In genomic region chr22:37518509-37519267, GRCh38 we compare ENCODE assay signal across 7 cellular contexts. TPM values are rescaled to one million over a fixed set of nuclear protein-coding genes. Genes with fewer than 3 reads are reported as not detected.
DNase-seq lines count a peak whose midpoint lies in the region; ATAC-seq, FAIRE-seq and TF ChIP-seq lines count a peak whose summit lies in the region.

No MANE protein-coding gene starts in this region.

- intact Hi-C loops in IMR-90 (cut with micrococcal nuclease): loop anchor here (1.0 kb wide), 2 partner anchors 31 to 46 kb away; no protein-coding TSS in a partner anchor

- H3K4me1 ChIP-seq in IMR-90 (ENCODE audit: control insufficient read depth, insufficient read depth, low read length) (peaks cover 9% of the 10 kb centered on the region), astrocyte (ENCODE audit: insufficient read depth, low read length) (peaks cover 19% of the 10 kb centered on the region), keratinocyte (ENCODE audit: control insufficient read depth, extremely low read depth, insufficient read depth, low read length) (peaks cover 25% of the 10 kb centered on the region)

- H3K23ac ChIP-seq in IMR-90 (ENCODE audit: low read depth, low read length): peak overlapping the region; percentile 58

- peak overlapping the region; percentile 67 for H4K5ac ChIP-seq in IMR-90 (ENCODE audit: low read depth, low read length)

- peaks cover 9% of the 10 kb centered on the region for H3K36me3 Mint-ChIP-seq in astrocyte (ENCODE audit: low read depth, unreplicated experiment)

- peak overlapping the region; percentile 86 for H2AK9ac ChIP-seq in IMR-90 (replicated peaks; ENCODE audit: low read depth, low read length, poor library complexity)

- H3K18ac ChIP-seq in IMR-90 (ENCODE audit: low read depth, low read length): peak overlapping the region; percentile 42; the same call in 1 of the 2 replicates

- peaks cover 2% of the 10 kb centered on the region; the same call in 1 of the 2 replicates for H3K9me1 ChIP-seq in IMR-90 (ENCODE audit: insufficient read depth, low read length)
- peaks cover 2% of the 10 kb centered on the region for H3K9me1 ChIP-seq in keratinocyte (ENCODE audit: control insufficient read depth, extremely low read depth, insufficient read depth, low read length)

- no peak overlapping the region for H3K56ac ChIP-seq in IMR-90 (ENCODE audit: extremely low read depth, insufficient read depth, low read length)

- H3K27ac ChIP-seq in IMR-90 (ENCODE audit: insufficient read depth, low read length): peak overlapping the region; percentile 12; the same call in 1 of the 2 replicates
- no peak overlapping the region for H3K27ac ChIP-seq in astrocyte (ENCODE audit: low read depth, low read length)
- H3K27ac ChIP-seq in keratinocyte (ENCODE audit: control insufficient read depth, insufficient read depth, low read length): peak overlapping the region; percentile 96

- peaks cover 9% of the 10 kb centered on the region; the same call in 1 of the 2 replicates for H3K36me3 ChIP-seq in IMR-90 (ENCODE audit: control insufficient read depth, insufficient read depth, low read length)
- peaks cover 3% of the 10 kb centered on the region for H3K36me3 ChIP-seq in astrocyte (ENCODE audit: insufficient read depth, low read length)
- peaks cover 15 to 30% of the 10 kb centered on the region in 2 experiments for H3K36me3 ChIP-seq in keratinocyte (ENCODE audit: control insufficient read depth in 2 of 2, extremely low read depth in 1 of 2, insufficient read depth in 2 of 2, low read length in 2 of 2)

- TF ChIP-seq CTCF in IMR-90 (conservative IDR thresholded peaks at IDR 0.05; ENCODE audit: low read depth, low read length) (no peak), astrocyte (IDR thresholded peaks at IDR 0.05; ENCODE audit: insufficient read depth, low read depth, low read length) (no peak), keratinocyte (optimal IDR thresholded peaks at IDR 0.05 in 1 of 3, IDR thresholded peaks at IDR 0.05 in 1 of 3, conservative IDR thresholded peaks at IDR 0.05 in 1 of 3; ENCODE audit: extremely low read depth in 1 of 3, insufficient read depth in 2 of 3, low read length in 3 of 3) (no peak)

- H3K27me3 ChIP-seq in IMR-90 (ENCODE audit: control insufficient read depth, insufficient read depth, low read length): no peaks in the 10 kb centered on the region
- H3K27me3 ChIP-seq in astrocyte (ENCODE audit: insufficient read depth, low read length): no peaks in the 10 kb centered on the region
- H3K27me3 ChIP-seq in keratinocyte (ENCODE audit: control insufficient read depth, extremely low read depth, insufficient read depth, low read length): no peaks in the 10 kb centered on the region

- peaks cover 6 to 15% of the 10 kb centered on the region in 2 experiments for H3K79me1 ChIP-seq in IMR-90 (ENCODE audit: low read depth in 1 of 2, low read length in 2 of 2)

- FAIRE-seq in astrocyte (lab: Jason Lieb, UNC) (no peak), keratinocyte (lab: Jason Lieb, UNC) (no peak)

- TF ChIP-seq POLR2A in IMR-90 (IDR thresholded peaks at IDR 0.05; ENCODE audit: low read depth, low read length): no peak

- H3K9me3 ChIP-seq in IMR-90 (ENCODE audit: control insufficient read depth, insufficient read depth, low read length) (no peaks in the 10 kb centered on the region), astrocyte (ENCODE audit: insufficient read depth, low read depth, low read length) (no peaks in the 10 kb centered on the region), keratinocyte (ENCODE audit: control insufficient read depth, low read depth, low read length) (no peaks in the 10 kb centered on the region)

- POLR2A ChIA-PET in IMR-90 (lab: Charles Lee; ENCODE audit: unreplicated experiment): no interaction called here

- H4K91ac ChIP-seq in IMR-90 (ENCODE audit: insufficient read depth, low read depth, low read length): peak overlapping the region; percentile 62

- CTCF ChIA-PET in IMR-90 (lab: Yijun Ruan, JAX): no interaction called here

- H4K8ac ChIP-seq in IMR-90 (ENCODE audit: low read depth in 2 of 2, low read length in 2 of 2): peak overlapping the region; percentile 72 to 83; a peak in 3 of 4 replicates

- H3K4me3 Mint-ChIP-seq in astrocyte (ENCODE audit: unreplicated experiment): peak overlapping the region; percentile 90
- H3K4me3 Mint-ChIP-seq in stimulated activated naive CD8-positive, alpha-beta T cell treated with anti-CD3 and anti-CD28 coated beads, Interleukin-15, amount 100 ng/mL, for 72 hours: peak overlapping the region; percentile 64 to 80

- peak overlapping the region; percentile 32 for H2BK120ac ChIP-seq in IMR-90 (ENCODE audit: low read depth, low read length)

- peak overlapping the region; percentile 58 for H3K4ac ChIP-seq in IMR-90 (ENCODE audit: low read depth, low read length)

- in situ Hi-C loops in IMR-90 (cut with MboI; ENCODE audit: low sequenced_read_pairs): no loop called here

- TF ChIP-seq RAD21 in IMR-90 (IDR thresholded peaks at IDR 0.05; ENCODE audit: low read length): no peak

- peak overlapping the region; percentile 57 for H3K9ac ChIP-seq in IMR-90 (ENCODE audit: low read depth, low read length)
- peak overlapping the region; percentile 80 for H3K9ac ChIP-seq in astrocyte (ENCODE audit: low read length)
- peak overlapping the region; percentile 97 for H3K9ac ChIP-seq in keratinocyte (ENCODE audit: control insufficient read depth, extremely low read depth, insufficient read depth, low read length)

- H3K27ac Mint-ChIP-seq in astrocyte (ENCODE audit: unreplicated experiment): peak overlapping the region; percentile 3
- H3K27ac Mint-ChIP-seq in stimulated activated naive CD8-positive, alpha-beta T cell treated with anti-CD3 and anti-CD28 coated beads, Interleukin-15, amount 100 ng/mL, for 72 hours: no peak overlapping the region

- DNase-seq in IMR-90 (no peak), astrocyte (ENCODE audit: low read depth) (no peak), keratinocyte (ENCODE audit: low read depth, low spot score) (no peak), NCI-H2171 treated with DMSO at 0.1 percent for 48 hours (lab: John Stamatoyannopoulos, UW) (no peak), SKM-1 (lab: John Stamatoyannopoulos, UW; ENCODE audit: unreplicated experiment) (no peak)
- peak in 1 of 2 donors; percentile 20 for DNase-seq in stimulated activated naive CD8-positive, alpha-beta T cell treated with anti-CD3 and anti-CD28 coated beads, Interleukin-15, amount 100 ng/mL, for 72 hours

- peak; percentile 58 for ATAC-seq in IMR-90 (ENCODE audit: low read depth)
- peak; percentile 41 for ATAC-seq in stimulated activated naive CD8-positive, alpha-beta T cell treated with anti-CD3 and anti-CD28 coated beads, Interleukin-15, amount 100 ng/mL, for 72 hours
- ATAC-seq in HG03571 (IDR thresholded peaks at IDR 0.05; ENCODE audit: unreplicated experiment): no peak

- H3K4me2 ChIP-seq in IMR-90 (ENCODE audit: low read depth, low read length) (peak overlapping the region; percentile 86), astrocyte (ENCODE audit: low read length) (peak overlapping the region; percentile 89), keratinocyte (ENCODE audit: control insufficient read depth, extremely low read depth, insufficient read depth, low read depth, low read length) (peak overlapping the region; percentile 91)

- no TSS peak for BruUV-seq in IMR-90 (replicated peaks; lab: Mats Ljungman, UMichigan)

- WGBS in IMR-90 (ENCODE audit: extremely low coverage in 2 of 2, insufficient read length in 1 of 2), 2 experiments: 20% methylated on average over 34 of the region's 63 CpGs; no CpG with 5 or more reads in 1 of the 2 experiments

- peaks cover 18% of the 10 kb centered on the region for H3K4me1 Mint-ChIP-seq in astrocyte (ENCODE audit: low read depth, unreplicated experiment)
- peaks cover 8% of the 10 kb centered on the region for H3K4me1 Mint-ChIP-seq in stimulated activated naive CD8-positive, alpha-beta T cell treated with anti-CD3 and anti-CD28 coated beads, Interleukin-15, amount 100 ng/mL, for 72 hours

- peak overlapping the region; percentile 90 for H2AFZ ChIP-seq in IMR-90 (replicated peaks; ENCODE audit: low read length, poor library complexity)
- H2AFZ ChIP-seq in astrocyte (ENCODE audit: low read depth, low read length): peak overlapping the region; percentile 87
- H2AFZ ChIP-seq in keratinocyte (ENCODE audit: control insufficient read depth, low read length): no peak overlapping the region

- H3K14ac ChIP-seq in IMR-90 (replicated peaks; ENCODE audit: low read depth, low read length): peak overlapping the region; percentile 85

- H3K79me2 ChIP-seq in astrocyte (ENCODE audit: insufficient read depth, low read length) (peaks cover 46% of the 10 kb centered on the region), keratinocyte (ENCODE audit: control insufficient read depth, insufficient read depth, low read length) (peaks cover 50% of the 10 kb centered on the region)

- H2BK5ac ChIP-seq in IMR-90 (ENCODE audit: low read depth, low read length, poor library complexity, severe bottlenecking): peak overlapping the region; percentile 55

- H3K4me3 ChIP-seq in IMR-90 (ENCODE audit: insufficient read depth, low read depth, low read length) (peak overlapping the region; percentile 86), astrocyte (ENCODE audit: insufficient read depth, low read depth, low read length) (peak overlapping the region; percentile 68), keratinocyte (ENCODE audit: control insufficient read depth in 2 of 3, extremely low read depth in 1 of 3, insufficient read depth in 2 of 3, low read depth in 1 of 3, low read length in 3 of 3) (peak overlapping the region; percentile 94 to 100 (median 98))

- H2AK5ac ChIP-seq in IMR-90 (ENCODE audit: low read depth, low read length): peak overlapping the region; percentile 59

- dilution Hi-C loops in IMR-90 (cut with HindIII; ENCODE audit: low sequenced_read_pairs, unreplicated experiment) (no loop called here), keratinocyte (cut with MboI; ENCODE audit: extremely low pct_ligation_motif_present, low sequenced_read_pairs) (no loop called here)

- no peaks in the 10 kb centered on the region for H4K20me1 ChIP-seq in IMR-90 (ENCODE audit: insufficient read depth, low read length)
- H4K20me1 ChIP-seq in astrocyte (ENCODE audit: insufficient read depth, low read length): peaks cover 17% of the 10 kb centered on the region
- H4K20me1 ChIP-seq in keratinocyte (ENCODE audit: control insufficient read depth, extremely low read depth, insufficient read depth, low read length): no peaks in the 10 kb centered on the region

- H3K9me3 Mint-ChIP-seq in astrocyte (ENCODE audit: unreplicated experiment): peaks cover 3% of the 10 kb centered on the region
- no peaks in the 10 kb centered on the region for H3K9me3 Mint-ChIP-seq in stimulated activated naive CD8-positive, alpha-beta T cell treated with anti-CD3 and anti-CD28 coated beads, Interleukin-15, amount 100 ng/mL, for 72 hours

- H2BK15ac ChIP-seq in IMR-90 (ENCODE audit: low read depth, low read length): peak overlapping the region; percentile 14; the same call in 1 of the 3 replicates

- H3K27me3 Mint-ChIP-seq in astrocyte (ENCODE audit: low read depth, unreplicated experiment): peaks cover 3% of the 10 kb centered on the region
- peaks cover 43% of the 10 kb centered on the region for H3K27me3 Mint-ChIP-seq in stimulated activated naive CD8-positive, alpha-beta T cell treated with anti-CD3 and anti-CD28 coated beads, Interleukin-15, amount 100 ng/mL, for 72 hours

- no peak overlapping the region for H2BK20ac ChIP-seq in IMR-90 (ENCODE audit: low read depth, low read length)

RNA-seq across cellular contexts. Expression of gene CARD10, which starts 0.5 kb away (rescaled TPM):
- total RNA-seq in IMR-90 (2012; rRNA removed): 6.1 TPM in 2 replicates
- 18.4 and 19.8 TPM in 2 replicates for polyA plus RNA-seq in IMR-90 (2012; rRNA removed)
- polyA plus RNA-seq in IMR-90 (2012; cell fraction: cytosol; rRNA removed): 9.8 and 18.6 TPM in 2 replicates
- polyA plus RNA-seq in IMR-90 (2012; cell fraction: nucleus; rRNA removed; ENCODE audit: low replicate concordance): 23.8 and 66.7 TPM in 2 replicates
- total RNA-seq in astrocyte: 19.7 and 22.6 TPM in 2 replicates
- polyA plus RNA-seq in keratinocyte: 32.2 to 50.8 TPM (median 40.1 TPM) in 3 replicates
- 13.2 TPM for polyA plus RNA-seq in keratinocyte (2011; ENCODE audit: low read depth)
- polyA plus RNA-seq in keratinocyte (2011; cell fraction: cytosol; rRNA removed): 26.8 and 49.6 TPM in 2 replicates
- polyA plus RNA-seq in keratinocyte (2011; cell fraction: nucleus; rRNA removed): 58.9 and 89.7 TPM in 2 replicates
- polyA plus RNA-seq in keratinocyte (2012; ENCODE audit: low replicate concordance): 22.8 and 71.2 TPM in 2 replicates
- 59.5 to 125 TPM (median 69.7 TPM) in 3 replicates for polyA minus RNA-seq in keratinocyte
- polyA minus RNA-seq in keratinocyte (2011; cell fraction: cytosol; rRNA and poly(A)+ RNA removed): 127 TPM
- 55.1 and 62.4 TPM in 2 replicates for polyA minus RNA-seq in keratinocyte (2011; cell fraction: nucleus; rRNA and poly(A)+ RNA removed)

RNA-seq across cellular contexts. Expression of gene MFNG, which starts 32.5 kb away (rescaled TPM):
- total RNA-seq in IMR-90 (2012; rRNA removed) (not detected in 2 replicates), astrocyte (0.87 and 1.4 TPM in 2 replicates)
- polyA plus RNA-seq in IMR-90 (2012; rRNA removed) (0.15 and 0.24 TPM in 2 replicates), keratinocyte (4.1 to 5.9 TPM (median 5.8 TPM) in 3 replicates)
- polyA plus RNA-seq in IMR-90 (2012; cell fraction: cytosol; rRNA removed): 0.08 and 0.34 TPM in 2 replicates
- 0.91 and 1.7 TPM in 2 replicates for polyA plus RNA-seq in IMR-90 (2012; cell fraction: nucleus; rRNA removed; ENCODE audit: low replicate concordance)
- 2.5 TPM for polyA plus RNA-seq in keratinocyte (2011; ENCODE audit: low read depth)
- 1.1 and 2.0 TPM in 2 replicates for polyA plus RNA-seq in keratinocyte (2011; cell fraction: cytosol; rRNA removed)
- polyA plus RNA-seq in keratinocyte (2011; cell fraction: nucleus; rRNA removed): 31.3 and 35.6 TPM in 2 replicates
- 3.8 and 3.9 TPM in 2 replicates for polyA plus RNA-seq in keratinocyte (2012; ENCODE audit: low replicate concordance)
- polyA minus RNA-seq in keratinocyte: 4.7 to 7.7 TPM (median 4.8 TPM) in 3 replicates
- 1.5 TPM for polyA minus RNA-seq in keratinocyte (2011; cell fraction: cytosol; rRNA and poly(A)+ RNA removed)
- polyA minus RNA-seq in keratinocyte (2011; cell fraction: nucleus; rRNA and poly(A)+ RNA removed): 8.4 and 12.4 TPM in 2 replicates

RNA-seq across cellular contexts. Expression of gene CDC42EP1, which starts 41.6 kb away (rescaled TPM):
- total RNA-seq in IMR-90 (2012; rRNA removed) (4.7 and 6.1 TPM in 2 replicates), astrocyte (106 and 109 TPM in 2 replicates)
- polyA plus RNA-seq in IMR-90 (2012; rRNA removed) (47.3 and 59.2 TPM in 2 replicates), keratinocyte (10.5 to 18.4 TPM (median 13.5 TPM) in 3 replicates)
- 34.5 and 61.4 TPM in 2 replicates for polyA plus RNA-seq in IMR-90 (2012; cell fraction: cytosol; rRNA removed)
- 18.1 and 44.7 TPM in 2 replicates for polyA plus RNA-seq in IMR-90 (2012; cell fraction: nucleus; rRNA removed; ENCODE audit: low replicate concordance)
- polyA plus RNA-seq in keratinocyte (2011; ENCODE audit: low read depth): 6.4 TPM
- polyA plus RNA-seq in keratinocyte (2011; cell fraction: cytosol; rRNA removed): 11.7 and 31.5 TPM in 2 replicates
- polyA plus RNA-seq in keratinocyte (2011; cell fraction: nucleus; rRNA removed): 16.0 and 26.2 TPM in 2 replicates
- polyA plus RNA-seq in keratinocyte (2012; ENCODE audit: low replicate concordance): 41.6 and 60.2 TPM in 2 replicates
- polyA minus RNA-seq in keratinocyte: 7.8 to 54.4 TPM (median 10.1 TPM) in 3 replicates
- 45.7 TPM for polyA minus RNA-seq in keratinocyte (2011; cell fraction: cytosol; rRNA and poly(A)+ RNA removed)
- polyA minus RNA-seq in keratinocyte (2011; cell fraction: nucleus; rRNA and poly(A)+ RNA removed): 16.0 and 17.5 TPM in 2 replicates

Comparison
In these comparisons a context has a peak if more than half of its experiments do, and no peak if none do; other contexts are left out.
1. RNA of gene CDC42EP1, which starts 41.6 kb away (total RNA-seq): 106 to 109 TPM in astrocyte; 4.7 to 6.1 TPM in IMR-90; every median in the first group is over 10 times any median in the second.
2. Peak in every context shown above with its lines, with median percentiles within 50 percentile points of each other: H3K4me2 ChIP-seq, H3K4me3 ChIP-seq and H3K9ac ChIP-seq.